16 cellular contexts compared by ENCODE assay signal in the genomic region with DNA sequence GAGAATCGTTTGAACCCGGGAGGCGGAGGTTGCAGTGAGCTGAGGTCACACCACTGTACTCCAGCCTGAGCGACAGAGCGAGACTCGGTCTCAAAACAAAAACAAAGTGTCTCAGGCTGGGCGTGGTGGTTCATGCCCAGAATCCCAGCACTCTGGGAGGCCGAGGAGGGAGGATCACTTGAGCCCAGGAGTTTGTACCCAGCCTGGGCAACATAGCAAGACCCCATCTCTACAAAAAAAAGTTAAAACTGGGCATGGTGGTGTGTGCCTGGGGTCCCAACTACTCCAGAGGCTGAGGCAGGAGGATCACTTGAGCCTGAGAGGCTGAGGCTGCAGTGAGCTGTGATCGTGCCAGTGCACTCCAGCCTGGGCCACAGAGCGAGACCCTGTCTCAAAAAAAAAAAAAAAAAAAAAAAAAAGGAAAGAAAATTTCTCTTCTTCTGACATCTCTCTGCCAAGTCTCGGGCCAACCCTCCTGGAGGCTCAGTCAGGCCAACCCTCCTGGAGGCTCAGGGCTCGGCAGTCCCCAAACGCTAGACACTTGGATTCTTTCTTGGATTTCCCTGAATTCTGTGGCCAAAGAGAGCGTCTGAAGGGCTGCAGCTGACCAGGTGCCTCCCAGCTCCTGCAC. TPM values are rescaled to one million over a fixed set of nuclear protein-coding genes. Genes with fewer than 3 reads are reported as not detected.
DNase-seq lines count a peak whose midpoint lies in the region; ATAC-seq, FAIRE-seq and TF ChIP-seq lines count a peak whose summit lies in the region.
"Had no signal": no experiment of that assay in that cellular context is flagged by ENCODE, and none has a peak within 500 bp of the region (broad histone marks: within the 10 kb centered on the region; RNA-seq: fewer than 3 reads in every experiment).

No MANE protein-coding gene starts in this region.

- FAIRE-seq in GM12892 (lab: Jason Lieb, UNC): peak; percentile 60
- FAIRE-seq: islet of Langerhans had no signal

- DNase-seq in GM12892 (ENCODE audit: insufficient read length): no peak
- DNase-seq in Peyer's patch: no peak
- DNase-seq in smooth muscle cell (lab: John Stamatoyannopoulos, UW; ENCODE audit: unreplicated experiment): no peak
- DNase-seq in SK-N-DZ (ENCODE audit: low spot score): no peak
- no peak for DNase-seq in GOT3 (lab: John Stamatoyannopoulos, UW)
- DNase-seq: amniotic stem cell; Calu3; naive thymus-derived CD8-positive, alpha-beta T cell; NCI-H2081 treated with DMSO at 0.1 percent for 48 hours had no signal

- H3F3A ChIP-seq in smooth muscle cell (ENCODE audit: low read depth): peaks cover 41% of the 10 kb centered on the region

- H3K36me3 ChIP-seq in Peyer's patch (no peaks in the 10 kb centered on the region), iPS-15b (ENCODE audit: control insufficient read depth, insufficient read depth, low read length) (peaks cover 5% of the 10 kb centered on the region), smooth muscle cell (ENCODE audit: low read depth) (no peaks in the 10 kb centered on the region)

- H2AFZ ChIP-seq in smooth muscle cell (ENCODE audit: low read depth): no peak overlapping the region

- peaks cover 54% of the 10 kb centered on the region for H4K20me1 ChIP-seq in smooth muscle cell (ENCODE audit: low read depth)

- no peak for ATAC-seq in GM21825 (IDR thresholded peaks at IDR 0.05; ENCODE audit: unreplicated experiment)
- ATAC-seq: naive thymus-derived CD8-positive, alpha-beta T cell; SK-N-SH treated with all-trans-retinoic acid at 6 μM for 48 hours had no signal

- TF ChIP-seq CTCF in Peyer's patch (IDR thresholded peaks at IDR 0.05) (no peak), smooth muscle cell (IDR thresholded peaks at IDR 0.05; ENCODE audit: borderline replicate concordance, insufficient read depth, poor library complexity, severe bottlenecking) (no peak)

- H3K4me3 ChIP-seq in Peyer's patch (peak overlapping the region; percentile 28 to 38 (median 36)), iPS-15b (ENCODE audit: low read depth, low read length) (no peak overlapping the region), smooth muscle cell (peak overlapping the region; percentile 24)
- H3K4me3 ChIP-seq: dorsolateral prefrontal cortex had no signal

- WGBS in smooth muscle cell (ENCODE audit: low lambda C conversion rate): 45% methylated on average over 14 of the region's 14 CpGs

- H3K9me3 ChIP-seq in Peyer's patch (no peaks in the 10 kb centered on the region), iPS-15b (ENCODE audit: control insufficient read depth, insufficient read depth, low read length) (no peaks in the 10 kb centered on the region), smooth muscle cell (replicated peaks; ENCODE audit: low read depth) (no peaks in the 10 kb centered on the region)

- H3K79me2 ChIP-seq in smooth muscle cell (ENCODE audit: low read depth): peaks cover 75% of the 10 kb centered on the region

- H3K9ac ChIP-seq in iPS-15b (ENCODE audit: low read depth, low read length) (peak overlapping the region; percentile 60), smooth muscle cell (ENCODE audit: low read depth) (peak overlapping the region; percentile 67)

- H3K27ac ChIP-seq in Peyer's patch (peak overlapping the region in 3 of 4 donors; percentile 31 to 67 (median 62)), smooth muscle cell (ENCODE audit: low read depth) (peak overlapping the region; percentile 95)

- H3K4me2 ChIP-seq in smooth muscle cell: peak overlapping the region; percentile 85

- H3K27me3 ChIP-seq in Peyer's patch (no peaks in the 10 kb centered on the region), iPS-15b (ENCODE audit: control insufficient read depth, insufficient read depth, low read length) (no peaks in the 10 kb centered on the region), smooth muscle cell (ENCODE audit: low read depth) (no peaks in the 10 kb centered on the region)
- H3K27me3 ChIP-seq: dorsolateral prefrontal cortex had no signal

- TF ChIP-seq POLR2A in GM12892 (IDR thresholded peaks at IDR 0.05; ENCODE audit: low read depth, low read length) (no peak), Peyer's patch (IDR thresholded peaks at IDR 0.05) (no peak)

- H3K4me1 ChIP-seq in Peyer's patch (peaks cover 5 to 35% (median 16%) of the 10 kb centered on the region in 4 donors), iPS-15b (ENCODE audit: control insufficient read depth, insufficient read depth, low read length) (no peaks in the 10 kb centered on the region), smooth muscle cell (ENCODE audit: low read depth) (peaks cover 46% of the 10 kb centered on the region)

RNA-seq across cellular contexts. Expression of gene ARID3A, which starts 26.3 kb away (rescaled TPM):
- 20.7 TPM for polyA plus RNA-seq in GM12892 (2012; ENCODE audit: missing spikeins)
- total RNA-seq in Peyer's patch: 10 to 100 TPM in 1 of 4 donors, 1 to 10 TPM in 3; 2.8 to 11.0 (median 4.9) TPM
- total RNA-seq in smooth muscle cell: 50.3 TPM in 2 replicates
- polyA plus RNA-seq in smooth muscle cell: 45.7 and 75.2 TPM in 2 replicates
- 16.7 and 22.3 TPM in 2 replicates for polyA plus RNA-seq in SK-N-DZ (2014; cell fraction: cytosol; rRNA removed)
- 11.9 and 12.9 TPM in 2 replicates for polyA plus RNA-seq in SK-N-DZ (2014; cell fraction: nucleus; rRNA removed)

RNA-seq across cellular contexts. Expression of gene WDR18, which starts 32.0 kb away (rescaled TPM):
- 14.6 TPM for polyA plus RNA-seq in GM12892 (2012; ENCODE audit: missing spikeins)
- total RNA-seq in Peyer's patch (10 to 100 TPM; 26.4 to 58.8 (median 40.5) TPM), smooth muscle cell (33.8 and 69.4 TPM in 2 replicates)
- polyA plus RNA-seq in smooth muscle cell: 153 and 160 TPM in 2 replicates
- 89.6 and 99.6 TPM in 2 replicates for polyA plus RNA-seq in SK-N-DZ (2014; cell fraction: cytosol; rRNA removed)
- 270 and 296 TPM in 2 replicates for polyA plus RNA-seq in SK-N-DZ (2014; cell fraction: nucleus; rRNA removed)

RNA-seq across cellular contexts. Expression of gene KISS1R, which starts 35.0 kb away (rescaled TPM):
- polyA plus RNA-seq in GM12892 (2012; ENCODE audit: missing spikeins): 0.36 TPM
- total RNA-seq in Peyer's patch: not detected
- total RNA-seq in smooth muscle cell: 0.27 TPM in 1 of 2 replicates, not detected in the other
- polyA plus RNA-seq in smooth muscle cell: 0.61 and 1.4 TPM in 2 replicates
- 7.3 and 7.5 TPM in 2 replicates for polyA plus RNA-seq in SK-N-DZ (2014; cell fraction: cytosol; rRNA removed)
- 47.3 and 64.7 TPM in 2 replicates for polyA plus RNA-seq in SK-N-DZ (2014; cell fraction: nucleus; rRNA removed)
- total RNA-seq: Calu3, skeletal muscle tissue, subcutaneous adipose tissue had no signal

RNA-seq across cellular contexts. Expression of gene R3HDM4, which starts 39.1 kb away (rescaled TPM):
- 25.0 TPM for polyA plus RNA-seq in GM12892 (2012; ENCODE audit: missing spikeins)
- total RNA-seq in Peyer's patch (10 to 100 TPM; 20.8 to 43.5 (median 34.8) TPM), smooth muscle cell (25.9 and 42.3 TPM in 2 replicates)
- polyA plus RNA-seq in smooth muscle cell: 69.4 and 70.5 TPM in 2 replicates
- polyA plus RNA-seq in SK-N-DZ (2014; cell fraction: cytosol; rRNA removed): 35.9 and 42.5 TPM in 2 replicates
- polyA plus RNA-seq in SK-N-DZ (2014; cell fraction: nucleus; rRNA removed): 49.3 and 61.5 TPM in 2 replicates

RNA-seq across cellular contexts. Expression of gene GRIN3B, which starts 48.1 kb away (rescaled TPM):
- polyA plus RNA-seq in GM12892 (2012; ENCODE audit: missing spikeins): not detected
- total RNA-seq in Peyer's patch (not detected), smooth muscle cell (1.2 and 12.6 TPM in 2 replicates)
- 1.2 and 3.6 TPM in 2 replicates for polyA plus RNA-seq in smooth muscle cell
- 2.6 TPM in 1 of 2 replicates, not detected in the other for polyA plus RNA-seq in SK-N-DZ (2014; cell fraction: cytosol; rRNA removed)
- polyA plus RNA-seq in SK-N-DZ (2014; cell fraction: nucleus; rRNA removed): 1.9 TPM in 2 replicates
- total RNA-seq: Calu3; naive thymus-derived CD8-positive, alpha-beta T cell; skeletal muscle tissue; subcutaneous adipose tissue had no signal
- polyA plus RNA-seq: naive thymus-derived CD8-positive, alpha-beta T cell had no signal
